16 cellular contexts compared by ENCODE assay signal in genomic region chr22:31119026-31119717, GRCh38. TPM values are rescaled to one million over a fixed set of nuclear protein-coding genes. Genes with fewer than 3 reads are reported as not detected.
"Had no signal": no experiment of that assay in that cellular context is flagged by ENCODE, and none has a peak within 500 bp of the region (broad histone marks: within the 10 kb centered on the region; RNA-seq: fewer than 3 reads in every experiment).

No MANE protein-coding gene starts in this region.

- H3K27ac Mint-ChIP-seq: activated CD4-positive, alpha-beta T cell treated with anti-CD3 and anti-CD28 coated beads, Interleukin-2, amount 10 ng/mL, durations not matched to agents 7 days and 5 days; T-cell; type B pancreatic cell had no signal

- ATAC-seq: T-cell had no signal

- H3K27me3 Mint-ChIP-seq: activated CD4-positive, alpha-beta T cell treated with anti-CD3 and anti-CD28 coated beads, Interleukin-2, amount 10 ng/mL, durations not matched to agents 7 days and 5 days; activated naive CD4-positive, alpha-beta T cell treated with anti-CD3 and anti-CD28 coated beads, Interleukin-2, amount 50 U/mL, for 24 hours; T-cell had no signal

- H3K9me3 Mint-ChIP-seq: activated CD4-positive, alpha-beta T cell treated with anti-CD3 and anti-CD28 coated beads, Interleukin-2, amount 10 ng/mL, durations not matched to agents 7 days and 5 days; activated naive CD4-positive, alpha-beta T cell treated with anti-CD3 and anti-CD28 coated beads, Interleukin-2, amount 50 U/mL, for 24 hours; brain; nephron; T-cell; type B pancreatic cell had no signal

- DNase-seq: activated CD4-positive, alpha-beta T cell treated with anti-CD3 and anti-CD28 coated beads, Interleukin-2, amount 10 ng/mL, durations not matched to agents 7 days and 5 days; activated CD4-positive, CD25-positive, alpha-beta regulatory T cell; activated effector memory CD4-positive, alpha-beta T cell treated with Interleukin-2 at 50 U/mL for 16 hours; activated T-cell treated with anti-CD3 and anti-CD28 coated beads, Interleukin-2, amount 50 U/mL, for 1 hour; amniotic stem cell; dorsolateral prefrontal cortex; mucosa of descending colon; spleen; stimulated activated naive CD4-positive, alpha-beta T cell; substantia nigra; T-cell had no signal

- H3K4me3 ChIP-seq: dorsolateral prefrontal cortex, mucosa of descending colon, spleen had no signal

- H3K9me3 ChIP-seq: mucosa of descending colon, spleen had no signal

- H3K27ac ChIP-seq: spleen had no signal

- H3K4me1 Mint-ChIP-seq: activated CD4-positive, alpha-beta T cell treated with anti-CD3 and anti-CD28 coated beads, Interleukin-2, amount 10 ng/mL, durations not matched to agents 7 days and 5 days; activated naive CD4-positive, alpha-beta T cell treated with anti-CD3 and anti-CD28 coated beads, Interleukin-2, amount 50 U/mL, for 24 hours; T-cell had no signal

- H3K36me3 Mint-ChIP-seq: activated naive CD4-positive, alpha-beta T cell treated with anti-CD3 and anti-CD28 coated beads, Interleukin-2, amount 50 U/mL, for 24 hours; brain; T-cell; type B pancreatic cell had no signal

- H3K4me3 Mint-ChIP-seq: activated CD4-positive, alpha-beta T cell treated with anti-CD3 and anti-CD28 coated beads, Interleukin-2, amount 10 ng/mL, durations not matched to agents 7 days and 5 days; activated naive CD4-positive, alpha-beta T cell treated with anti-CD3 and anti-CD28 coated beads, Interleukin-2, amount 50 U/mL, for 24 hours; brain; T-cell; type B pancreatic cell had no signal

- H3K36me3 ChIP-seq: spleen had no signal

- H3K27me3 ChIP-seq: dorsolateral prefrontal cortex, spleen had no signal

RNA-seq across cellular contexts. Expression of gene INPP5J, which starts 3.6 kb away (rescaled TPM):
- total RNA-seq: activated CD4-positive, alpha-beta T cell treated with anti-CD3 and anti-CD28 coated beads, Interleukin-2, amount 10 ng/mL, durations not matched to agents 7 days and 5 days had no signal

RNA-seq across cellular contexts. Expression of gene PLA2G3, which starts 21.1 kb away (rescaled TPM):
- total RNA-seq: activated CD4-positive, alpha-beta T cell treated with anti-CD3 and anti-CD28 coated beads, Interleukin-2, amount 10 ng/mL, durations not matched to agents 7 days and 5 days; osteocyte; spleen; T-cell had no signal
- polyA plus RNA-seq: spleen had no signal
